19 cellular contexts compared by ENCODE assay signal in the genomic region with DNA sequence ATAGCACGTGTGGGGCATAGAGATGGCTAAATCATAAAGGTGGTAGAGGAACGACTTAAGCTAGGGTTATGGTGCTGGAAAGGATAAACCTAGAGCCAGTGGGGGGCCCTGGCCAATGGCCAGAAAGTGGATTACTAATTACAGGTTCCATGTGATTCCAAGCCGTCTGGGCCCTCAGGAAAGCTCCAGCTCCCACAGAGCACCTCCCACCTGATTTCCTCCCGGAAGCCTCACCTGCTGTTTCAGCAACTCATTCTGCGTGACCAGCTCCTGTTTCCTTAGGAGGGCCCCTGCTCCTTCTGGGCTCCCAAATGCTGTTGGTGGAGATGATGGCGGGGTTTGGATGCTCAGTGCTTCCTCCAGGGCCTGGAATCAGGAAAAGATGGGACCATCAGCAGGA. TPM values are rescaled to one million over a fixed set of nuclear protein-coding genes. Genes with fewer than 3 reads are reported as not detected.
DNase-seq lines count a peak whose midpoint lies in the region; ATAC-seq, FAIRE-seq and TF ChIP-seq lines count a peak whose summit lies in the region.
"Had no signal": no experiment of that assay in that cellular context is flagged by ENCODE, and none has a peak within 500 bp of the region (broad histone marks: within the 10 kb centered on the region; RNA-seq: fewer than 3 reads in every experiment).

No MANE protein-coding gene starts in this region.

- H3K27me3 ChIP-seq in K562 (ENCODE audit: control insufficient read depth in 2 of 2, insufficient read depth in 2 of 2, low read length in 2 of 2): no peaks in the 10 kb centered on the region
- H3K27me3 ChIP-seq: heart left ventricle, stomach had no signal

- H3K4me3 Mint-ChIP-seq in nephron: no peak overlapping the region
- H3K4me3 Mint-ChIP-seq: CD4-positive, CD25-positive, alpha-beta regulatory T cell; T-helper 17 cell had no signal

- H4K20me1 ChIP-seq in K562 (replicated peaks; ENCODE audit: control insufficient read depth, insufficient read depth, low read length): no peaks in the 10 kb centered on the region

- BruUV-seq in K562 (replicated peaks; lab: Mats Ljungman, UMichigan): no TSS peak

- DNase-seq in D341Med (ENCODE audit: low spot score) (peak; percentile 64), NCI-H2081 treated with DMSO at 0.1 percent for 48 hours (lab: John Stamatoyannopoulos, UW) (peak; percentile 22), K562 (ENCODE audit: extremely low read depth in 1 of 4, low spot score in 3 of 4) (no peak), iPS-NIHi7 (ENCODE audit: extremely low spot score) (no peak)
- no peak for DNase-seq in stimulated activated CD4-positive, alpha-beta T cell treated with anti-CD3 and anti-CD28 coated beads, Interleukin-12 subunit alpha, Interleukin-12 subunit beta, amount 100 ng/mL, for 4 hours
- DNase-seq: activated effector memory CD4-positive, alpha-beta T cell treated with anti-CD3 and anti-CD28 coated beads, Interleukin-2, amount 50 U/mL, for 16 hours; CD4-positive, CD25-positive, alpha-beta regulatory T cell; effector CD4-positive, alpha-beta T cell; KBM-7; NCI-H1048; NCI-H446; OCI-M1; stomach; T-helper 17 cell had no signal

- in situ Hi-C loops in K562 (cut with MboI): no loop called here

- H3K79me2 ChIP-seq in K562 (ENCODE audit: control insufficient read depth, insufficient read depth, low read length): no peaks in the 10 kb centered on the region

- TF ChIP-seq POLR2A in K562 (conservative IDR thresholded peaks at IDR 0.05): no peak

- POLR2A ChIA-PET in K562 (lab: Yijun Ruan, JAX): interaction anchor here (0.7 to 1.1 kb wide), 3 partner anchors 11 to 1727 kb away, joined by 3 read pairs; no protein-coding TSS in a partner anchor

- CTCF ChIA-PET in K562 (lab: Yijun Ruan, JAX; ENCODE audit: low intra/inter-chr PET ratio): no interaction called here

- H3K9me3 Mint-ChIP-seq in nephron: no peaks in the 10 kb centered on the region
- H3K9me3 Mint-ChIP-seq: CD4-positive, CD25-positive, alpha-beta regulatory T cell had no signal

- no peak for FAIRE-seq in K562 (lab: Jason Lieb, UNC)

- no peaks in the 10 kb centered on the region for H3K9me3 ChIP-seq in K562 (replicated peaks; ENCODE audit: control insufficient read depth, insufficient read depth, low read depth, low read length)
- H3K9me3 ChIP-seq: heart left ventricle, stomach had no signal

- peaks cover 55% of the 10 kb centered on the region for H3K36me3 Mint-ChIP-seq in nephron (ENCODE audit: low read depth)

- TF ChIP-seq CTCF in K562 (IDR thresholded peaks at IDR 0.05 in 2 of 3, conservative IDR thresholded peaks at IDR 0.05 in 1 of 3; ENCODE audit: insufficient read depth in 2 of 3, low read depth in 1 of 3, low read length in 3 of 3): no peak
- no peak for TF ChIP-seq CTCF in nephron (IDR thresholded peaks at IDR 0.05; ENCODE audit: unreplicated experiment in 3 of 3)

- H3K4me2 ChIP-seq in K562 (ENCODE audit: insufficient read depth, low read length): no peak overlapping the region

- no peaks in the 10 kb centered on the region for H3K27me3 Mint-ChIP-seq in nephron (ENCODE audit: low read depth)
- H3K27me3 Mint-ChIP-seq: CD4-positive, CD25-positive, alpha-beta regulatory T cell; T-helper 17 cell had no signal

- H3K27ac Mint-ChIP-seq in nephron: peak overlapping the region; percentile 15 to 83 (median 77)

- no peak overlapping the region for H3K9ac ChIP-seq in K562 (ENCODE audit: insufficient read depth in 1 of 2, low read depth in 2 of 2, low read length in 2 of 2)

- intact Hi-C loops in K562 (cut with micrococcal nuclease): no loop called here

- TF ChIP-seq EP300 in K562 (IDR thresholded peaks at IDR 0.05; ENCODE audit: low read length): no peak

- H3K4me1 Mint-ChIP-seq in nephron: peaks cover 18% of the 10 kb centered on the region

- ATAC-seq in K562 (no peak), HG03159 (IDR thresholded peaks at IDR 0.05; ENCODE audit: unreplicated experiment) (no peak), HG02870 (IDR thresholded peaks at IDR 0.05; ENCODE audit: unreplicated experiment) (no peak)
- ATAC-seq: heart left ventricle, T-helper 17 cell had no signal

- no peak overlapping the region for H2AFZ ChIP-seq in K562 (ENCODE audit: low read depth, low read length)

- WGBS in K562 (ENCODE audit: insufficient coverage, low coverage, missing lambda C conversion rate): 77% methylated on average over 6 of the region's 6 CpGs

- no peak overlapping the region for H3K4me3 ChIP-seq in K562
- H3K4me3 ChIP-seq: heart left ventricle, stomach had no signal

- H3K4me1 ChIP-seq in K562 (replicated peaks in 1 of 2; ENCODE audit: control insufficient read depth in 2 of 2, insufficient read depth in 2 of 2, low read length in 2 of 2): peaks cover 0 to 4% of the 10 kb centered on the region in 2 experiments; a peak in 1 of 5 replicates

- no peak overlapping the region for H3K27ac ChIP-seq in K562 (ENCODE audit: extremely low read depth, low read depth, low read length)
- H3K27ac ChIP-seq: HL-60 had no signal

- TF ChIP-seq RAD21 in K562 (CRISPR knock-in tag; conservative IDR thresholded peaks at IDR 0.05 in 1 of 2, IDR thresholded peaks at IDR 0.05 in 1 of 2): no peak

- H3K36me3 ChIP-seq in K562 (ENCODE audit: control insufficient read depth, insufficient read depth, low read length): peaks cover 87% of the 10 kb centered on the region; the same call in 2 of the 3 replicates

- H3K9me1 ChIP-seq in K562 (ENCODE audit: control insufficient read depth, insufficient read depth, low read length): peaks cover 5% of the 10 kb centered on the region

TF ChIP-seq in K562, 482 proteins besides CTCF, POLR2A, EP300 and RAD21:
- TF ChIP-seq THRAP3 (IDR thresholded peaks at IDR 0.05; ENCODE audit: borderline replicate concordance) (no peak), ZFP36 (IDR thresholded peaks at IDR 0.05; ENCODE audit: low read depth, low read length, partially characterized antibody) (no peak), NFIC (IDR thresholded peaks at IDR 0.05) (peak; percentile 6; the same call in 1 of the 2 replicates)

RNA-seq across cellular contexts. Expression of a gene that starts 16.2 kb away (rescaled TPM):
- 0.28 and 0.32 TPM in 2 replicates for total RNA-seq in K562 (2011; cell fraction: chromatin; rRNA removed; ENCODE audit: low replicate concordance)
- total RNA-seq in K562 (2011; cell fraction: nucleolus; rRNA removed): 0.83 TPM in 1 of 2 replicates, not detected in the other
- total RNA-seq in K562 (2011; cell fraction: nucleoplasm; rRNA removed): not detected in 2 replicates
- total RNA-seq in K562 (2014; rRNA removed) (not detected in 2 replicates), K562 (2014; rRNA removed; fragmentation: Illumina TruSeq; extraction: Trizol) (not detected in 2 replicates), K562 (2015; rRNA removed; fragmentation: Illumina TruSeq; extraction: Trizol) (not detected in 2 replicates), K562 (2021) (0.72 and 0.86 TPM in 2 replicates)
- polyA plus RNA-seq in K562 (2011; rRNA removed) (0.16 TPM in 1 of 2 replicates, not detected in the other), K562 (2014; fragmentation: Illumina TruSeq; extraction: Trizol) (0.25 TPM in 1 of 2 replicates, not detected in the other), K562 (2014; fragmentation: Nextera tagmentation; extraction: Ambion mirVana) (not detected), K562 (2014; rRNA removed) (not detected in 2 replicates)
- 0.10 and 0.44 TPM in 2 replicates for polyA plus RNA-seq in K562 (2011; cell fraction: cytosol; rRNA removed)
- polyA plus RNA-seq in K562 (2011; cell fraction: nucleus; rRNA removed): 0.10 TPM in 1 of 2 replicates, not detected in the other
- 0.87 and 2.2 TPM in 2 replicates for polyA plus RNA-seq in K562 (2012)
- not detected in 2 replicates for polyA minus RNA-seq in K562 (2011; rRNA and poly(A)+ RNA removed)
- 2.3 TPM in 1 of 2 replicates, not detected in the other for polyA minus RNA-seq in K562 (2011; cell fraction: cytosol; rRNA and poly(A)+ RNA removed)
- not detected in 2 replicates for polyA minus RNA-seq in K562 (2011; cell fraction: nucleus; rRNA and poly(A)+ RNA removed)

RNA-seq across cellular contexts. Expression of a gene that starts 44.3 kb away (rescaled TPM):
- total RNA-seq in K562 (2011; cell fraction: chromatin; rRNA removed; ENCODE audit: low replicate concordance): 107 and 139 TPM in 2 replicates
- total RNA-seq in K562 (2011; cell fraction: nucleolus; rRNA removed): 57.9 and 62.4 TPM in 2 replicates
- 79.0 and 111 TPM in 2 replicates for total RNA-seq in K562 (2011; cell fraction: nucleoplasm; rRNA removed)
- total RNA-seq in K562 (2014; rRNA removed) (40.5 and 41.2 TPM in 2 replicates), K562 (2014; rRNA removed; fragmentation: Illumina TruSeq; extraction: Trizol) (13.9 and 18.4 TPM in 2 replicates), K562 (2015; rRNA removed; fragmentation: Illumina TruSeq; extraction: Trizol) (24.1 and 24.5 TPM in 2 replicates), K562 (2021) (41.0 and 42.6 TPM in 2 replicates)
- polyA plus RNA-seq in K562 (2011; rRNA removed) (26.9 and 35.4 TPM in 2 replicates), K562 (2014; fragmentation: Illumina TruSeq; extraction: Trizol) (25.3 and 26.4 TPM in 2 replicates), K562 (2014; fragmentation: Nextera tagmentation; extraction: Ambion mirVana) (under 1 TPM; 0.46 to 0.99 TPM), K562 (2014; rRNA removed) (24.6 and 33.5 TPM in 2 replicates)
- polyA plus RNA-seq in K562 (2011; cell fraction: cytosol; rRNA removed): 23.2 and 26.3 TPM in 2 replicates
- polyA plus RNA-seq in K562 (2011; cell fraction: nucleus; rRNA removed): 43.5 and 44.0 TPM in 2 replicates
- polyA plus RNA-seq in K562 (2012): 37.0 and 57.9 TPM in 2 replicates
- 50.2 and 55.3 TPM in 2 replicates for polyA minus RNA-seq in K562 (2011; rRNA and poly(A)+ RNA removed)
- polyA minus RNA-seq in K562 (2011; cell fraction: cytosol; rRNA and poly(A)+ RNA removed): 31.5 and 54.0 TPM in 2 replicates
- polyA minus RNA-seq in K562 (2011; cell fraction: nucleus; rRNA and poly(A)+ RNA removed): 33.0 and 56.4 TPM in 2 replicates

Comparison
In these comparisons a context has a peak if more than half of its experiments do, and no peak if none do; other contexts are left out.
1. DNase-seq: peak in D341Med (single experiment) and NCI-H2081 treated with DMSO at 0.1 percent for 48 hours (single experiment); none in K562 (0 of 4), iPS-NIHi7 (single experiment) and stimulated activated CD4-positive, alpha-beta T cell treated with anti-CD3 and anti-CD28 coated beads, Interleukin-12 subunit alpha, Interleukin-12 subunit beta, amount 100 ng/mL, for 4 hours (single experiment).